29 cellular contexts compared by ENCODE assay signal in the genomic region with DNA sequence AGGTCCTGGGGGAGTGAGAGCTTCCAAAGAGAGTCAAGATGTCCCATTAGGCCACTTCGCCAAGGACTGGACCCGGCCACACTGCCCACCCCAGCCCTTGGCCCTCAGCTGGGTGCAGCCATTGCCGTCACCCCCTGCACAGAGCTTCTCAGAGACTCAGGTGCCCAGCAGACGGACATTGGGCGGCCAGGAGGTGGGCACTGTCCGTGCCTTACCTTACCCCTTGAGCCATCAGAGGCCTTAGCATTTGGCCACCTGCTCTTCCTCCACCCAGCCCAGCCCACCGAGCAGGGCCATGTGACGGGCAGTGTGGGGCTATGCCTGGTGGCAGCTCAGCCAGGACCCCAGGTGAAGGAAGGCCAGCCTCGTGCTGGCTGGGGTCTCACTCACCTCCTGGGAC.
"Had no signal": no experiment of that assay in that cellular context is flagged by ENCODE, and none has a peak within 500 bp of the region (broad histone marks: within the 10 kb centered on the region; RNA-seq: fewer than 3 reads in every experiment).

No MANE protein-coding gene starts in this region.

- DNase-seq: activated B cell treated with CpG ODN at 0.5 μM for 24 hours; activated CD4-positive, alpha-beta T cell treated with anti-CD3 and anti-CD28 coated beads for 48 hours; activated CD4-positive, alpha-beta T cell treated with anti-CD3 and anti-CD28 coated beads, Interleukin-2, amount 50 U/mL, for 1 hour; activated CD4-positive, alpha-beta T cell treated with anti-CD3 and anti-CD28 coated beads, Interleukin-2, amount 50 U/mL, for 48 hours; activated CD8-positive, alpha-beta memory T cell treated with anti-CD3 and anti-CD28 coated beads for 24 hours; activated CD8-positive, alpha-beta T cell treated with anti-CD3 and anti-CD28 coated beads for 36 hours; activated effector memory CD4-positive, alpha-beta T cell treated with anti-CD3 and anti-CD28 coated beads, Interleukin-2, amount 50 U/mL, for 16 hours; activated naive CD4-positive, alpha-beta T cell treated with anti-CD3 and anti-CD28 coated beads for 36 hours; activated naive CD8-positive, alpha-beta T cell treated with anti-CD3 and anti-CD28 coated beads for 36 hours; activated naive CD8-positive, alpha-beta T cell treated with anti-CD3 and anti-CD28 coated beads, Interleukin-2, amount 50 U/mL, for 24 hours; activated T-cell treated with anti-CD3 and anti-CD28 coated beads, Interleukin-2, amount 50 U/mL, for 1 hour; activated T-cell treated with anti-CD3 and anti-CD28 coated beads, Interleukin-2, amount 50 U/mL, for 48 hours; adrenal gland; amygdala; aorta; body of pancreas; caudate nucleus; cortex of kidney; effector CD8-positive, alpha-beta T cell; esophagus squamous epithelium; foreskin melanocyte; head of caudate nucleus; T-helper 2 cell had no signal

- H3K9me3 ChIP-seq: adrenal gland, body of pancreas, esophagus squamous epithelium had no signal

- H3K27ac ChIP-seq: adrenal gland, body of pancreas, epithelial cell of prostate, esophagus squamous epithelium, VCaP had no signal

- H3K4me3 ChIP-seq: adrenal gland, body of pancreas, esophagus squamous epithelium had no signal

- FAIRE-seq: colon, endometrium, endothelial cell of umbilical vein, TTC549 had no signal

- H3K36me3 ChIP-seq: esophagus squamous epithelium had no signal

- H3K27me3 ChIP-seq: adrenal gland, body of pancreas had no signal
